ENCODE assay signal across 17 cellular contexts in genomic region chr2:129934044-129934822, GRCh38. TPM values are rescaled to one million over a fixed set of nuclear protein-coding genes. Genes with fewer than 3 reads are reported as not detected.
A peak's percentile ranks its signal among the peaks of the same experiment; 100 is the strongest.
DNase-seq lines count a peak whose midpoint lies in the region; ATAC-seq and TF ChIP-seq lines count a peak whose summit lies in the region.
"Had no signal": no experiment of that assay in that cellular context is flagged by ENCODE, and none has a peak within 500 bp of the region (broad histone marks: within the 10 kb centered on the region; RNA-seq: fewer than 3 reads in every experiment).

No MANE protein-coding gene starts in this region.

- H3K4me1 Mint-ChIP-seq in MCF 10A (ENCODE audit: insufficient read depth, unreplicated experiment) = no peaks in the 10 kb centered on the region
- H3K4me1 Mint-ChIP-seq in type B pancreatic cell (ENCODE audit: unreplicated experiment) = peaks cover 5% of the 10 kb centered on the region

- 11% methylated on average over 22 of the region's 41 CpGs for WGBS in mammary epithelial cell (ENCODE audit: low coverage, missing lambda C conversion rate)

- POLR2A ChIA-PET in MCF 10A (lab: Yijun Ruan, JAX) = no interaction called here

- H3K36me3 ChIP-seq in breast epithelium = no peaks in the 10 kb centered on the region
- no peaks in the 10 kb centered on the region for H3K36me3 ChIP-seq in mammary epithelial cell (ENCODE audit: insufficient read depth, low read length)
- H3K36me3 ChIP-seq: HAP-1, tibial artery had no signal

- H4K20me1 ChIP-seq in mammary epithelial cell (ENCODE audit: insufficient read depth, low read length) = no peaks in the 10 kb centered on the region

- no peak for DNase-seq in breast epithelium (ENCODE audit: low spot score in 2 of 2)
- no peak for DNase-seq in MCF 10A (ENCODE audit: unreplicated experiment)
- no peak for DNase-seq in mammary epithelial cell
- peak; percentile 27 for DNase-seq in kidney tubule cell (ENCODE audit: low spot score)
- peak; percentile 64 for DNase-seq in type B pancreatic cell (ENCODE audit: extremely low spot score, unreplicated experiment)
- no peak for DNase-seq in stimulated activated CD4-positive, alpha-beta T cell treated with anti-CD3 and anti-CD28 coated beads, Interleukin-12 subunit alpha, Interleukin-12 subunit beta, amount 100 ng/mL, for 4 hours
- DNase-seq: KG1, NCI-H2107, tibial artery had no signal

- intact Hi-C loops in breast epithelium (cut with DNase I; ENCODE audit: low total_unique reads) = no loop called here
- intact Hi-C loops in MCF 10A (cut with micrococcal nuclease) = no loop called here
- intact Hi-C loops in mammary epithelial cell (cut with micrococcal nuclease) = no loop called here

- H3K27me3 Mint-ChIP-seq in MCF 10A (ENCODE audit: insufficient read depth, unreplicated experiment) = peaks cover 29% of the 10 kb centered on the region
- peaks cover 50% of the 10 kb centered on the region for H3K27me3 Mint-ChIP-seq in type B pancreatic cell

- TF ChIP-seq CTCF in breast epithelium (IDR thresholded peaks at IDR 0.05) = no peak
- TF ChIP-seq CTCF in MCF 10A (IDR thresholded peaks at IDR 0.05; ENCODE audit: unreplicated experiment) = no peak
- TF ChIP-seq CTCF in mammary epithelial cell (conservative IDR thresholded peaks at IDR 0.05 in 1 of 2, IDR thresholded peaks at IDR 0.05 in 1 of 2; ENCODE audit: extremely low read depth in 1 of 2, insufficient read depth in 1 of 2, low read depth in 1 of 2, low read length in 2 of 2) = no peak
- no peak for TF ChIP-seq CTCF in type B pancreatic cell (conservative IDR thresholded peaks at IDR 0.05)

- H3K9me3 ChIP-seq in breast epithelium (no peaks in the 10 kb centered on the region), mammary epithelial cell (replicated peaks; ENCODE audit: insufficient read depth, low read length) (no peaks in the 10 kb centered on the region)
- H3K9me3 ChIP-seq: HAP-1, tibial artery had no signal

- peak overlapping the region; percentile 86 for H2AFZ ChIP-seq in mammary epithelial cell (ENCODE audit: low read depth, low read length)

- ATAC-seq in GM18519 (IDR thresholded peaks at IDR 0.05; ENCODE audit: low FRiP score, unreplicated experiment) (no peak), GM18511 (IDR thresholded peaks at IDR 0.05; ENCODE audit: unreplicated experiment) (no peak)
- ATAC-seq: activated naive CD4-positive, alpha-beta T cell treated with anti-CD3 and anti-CD28 coated beads, Interleukin-2, amount 50 U/mL, for 72 hours had no signal

- no peaks in the 10 kb centered on the region for H3K79me2 ChIP-seq in mammary epithelial cell (ENCODE audit: insufficient read depth, low read length)

- H3K4me2 ChIP-seq in mammary epithelial cell (ENCODE audit: insufficient read depth, low read depth, low read length) = peak overlapping the region; percentile 74

- dilution Hi-C loops in mammary epithelial cell (cut with HindIII; ENCODE audit: low sequenced_read_pairs) = no loop called here

- H3K4me3 Mint-ChIP-seq in MCF 10A (ENCODE audit: unreplicated experiment) = no peak overlapping the region
- H3K4me3 Mint-ChIP-seq in type B pancreatic cell = peak overlapping the region; percentile 51
- H3K4me3 Mint-ChIP-seq: dendritic cell treated with granulocyte-macrophage colony-stimulating factor and Interleukin-4, amounts not matched to agents 40 ng/mL and 50 ng/mL, for 4 days had no signal

- in situ Hi-C loops in mammary epithelial cell (cut with MboI; ENCODE audit: low sequenced_read_pairs in 2 of 2) = loop anchor here (10.0 to 25.0 kb wide), 2 partner anchors 401 to 403 kb away; partner anchors contain the start of gene IMP4 (in 1 of the 2)

- no peaks in the 10 kb centered on the region for H3K36me3 Mint-ChIP-seq in MCF 10A (ENCODE audit: insufficient read depth, unreplicated experiment)
- H3K36me3 Mint-ChIP-seq in type B pancreatic cell = no peaks in the 10 kb centered on the region
- H3K36me3 Mint-ChIP-seq: activated naive CD4-positive, alpha-beta T cell treated with anti-CD3 and anti-CD28 coated beads, Interleukin-2, amount 50 U/mL, for 72 hours had no signal

- CTCF ChIA-PET in MCF 10A (lab: Yijun Ruan, JAX) = no interaction called here
- CTCF ChIA-PET in mammary epithelial cell (lab: Charles Lee; ENCODE audit: low non-redundant PET) = no interaction called here

- TF ChIP-seq POLR2A in breast epithelium (IDR thresholded peaks at IDR 0.05) = no peak

- H3K27ac ChIP-seq in breast epithelium (peak overlapping the region in 1 of 2 donors; percentile 32), mammary epithelial cell (ENCODE audit: insufficient read depth, low read depth, low read length) (no peak overlapping the region)
- H3K27ac ChIP-seq: tibial artery had no signal

- H3K9me3 Mint-ChIP-seq in MCF 10A (ENCODE audit: unreplicated experiment) = no peaks in the 10 kb centered on the region
- no peaks in the 10 kb centered on the region for H3K9me3 Mint-ChIP-seq in type B pancreatic cell
- H3K9me3 Mint-ChIP-seq: activated naive CD4-positive, alpha-beta T cell treated with anti-CD3 and anti-CD28 coated beads, Interleukin-2, amount 50 U/mL, for 72 hours; dendritic cell treated with granulocyte-macrophage colony-stimulating factor and Interleukin-4, amounts not matched to agents 40 ng/mL and 50 ng/mL, for 4 days had no signal

- peak overlapping the region; percentile 11 to 57 (median 32) for H3K4me3 ChIP-seq in breast epithelium
- peak overlapping the region in 2 of 3 experiments; percentile 16 to 39 for H3K4me3 ChIP-seq in mammary epithelial cell (replicated peaks in 1 of 3; ENCODE audit: insufficient read depth in 1 of 3, low read depth in 2 of 3, low read length in 3 of 3)
- H3K4me3 ChIP-seq: HAP-1, tibial artery had no signal

- BruUV-seq in MCF 10A (replicated peaks; lab: Mats Ljungman, UMichigan) = no TSS peak
- no TSS peak for BruUV-seq in mammary epithelial cell (replicated peaks; lab: Mats Ljungman, UMichigan)

- H3K27me3 ChIP-seq in breast epithelium = peaks cover 3% of the 10 kb centered on the region in 2 donors
- no peaks in the 10 kb centered on the region for H3K27me3 ChIP-seq in mammary epithelial cell (ENCODE audit: insufficient read depth, low read length)

- no peak overlapping the region for H3K9ac ChIP-seq in mammary epithelial cell (ENCODE audit: insufficient read depth, low read length)

- H3K4me1 ChIP-seq in breast epithelium (no peaks in the 10 kb centered on the region), mammary epithelial cell (ENCODE audit: insufficient read depth, low read length) (no peaks in the 10 kb centered on the region)
- H3K4me1 ChIP-seq: HAP-1, tibial artery had no signal

- H3K27ac Mint-ChIP-seq in MCF 10A (ENCODE audit: low read depth, unreplicated experiment) (no peak overlapping the region), type B pancreatic cell (no peak overlapping the region)
- H3K27ac Mint-ChIP-seq: activated naive CD4-positive, alpha-beta T cell treated with anti-CD3 and anti-CD28 coated beads, Interleukin-2, amount 50 U/mL, for 72 hours; dendritic cell treated with granulocyte-macrophage colony-stimulating factor and Interleukin-4, amounts not matched to agents 40 ng/mL and 50 ng/mL, for 4 days had no signal

RNA-seq across cellular contexts. Expression of gene RAB6C, which starts 45.2 kb away (rescaled TPM):
- total RNA-seq in breast epithelium (1 to 10 TPM in 2 of 3 donors, under 1 TPM in 1; 0.16 to 3.2 (median 1.6) TPM), MCF 10A (2022) (not detected in 2 replicates), mammary epithelial cell (not detected), type B pancreatic cell (ENCODE audit: low replicate concordance) (0.29 and 0.50 TPM in 2 replicates)
- 0.05 TPM for polyA plus RNA-seq in mammary epithelial cell
- polyA minus RNA-seq in mammary epithelial cell = not detected
- total RNA-seq: activated naive CD4-positive, alpha-beta T cell treated with anti-CD3 and anti-CD28 coated beads, Interleukin-2, amount 50 U/mL, for 72 hours; mesenteric fat pad; OCI-LY7; renal cortical epithelial cell had no signal

Comparison
In these comparisons a context has a peak if more than half of its experiments do, and no peak if none do; other contexts are left out.
1. DNase-seq: peak in kidney tubule cell (single experiment) and type B pancreatic cell (single experiment); none in breast epithelium (0 of 2), MCF 10A (single experiment), mammary epithelial cell (single experiment) and stimulated activated CD4-positive, alpha-beta T cell treated with anti-CD3 and anti-CD28 coated beads, Interleukin-12 subunit alpha, Interleukin-12 subunit beta, amount 100 ng/mL, for 4 hours (single experiment).